Comparison of ENCODE assay signal across 1 cellular context in the genomic region with DNA sequence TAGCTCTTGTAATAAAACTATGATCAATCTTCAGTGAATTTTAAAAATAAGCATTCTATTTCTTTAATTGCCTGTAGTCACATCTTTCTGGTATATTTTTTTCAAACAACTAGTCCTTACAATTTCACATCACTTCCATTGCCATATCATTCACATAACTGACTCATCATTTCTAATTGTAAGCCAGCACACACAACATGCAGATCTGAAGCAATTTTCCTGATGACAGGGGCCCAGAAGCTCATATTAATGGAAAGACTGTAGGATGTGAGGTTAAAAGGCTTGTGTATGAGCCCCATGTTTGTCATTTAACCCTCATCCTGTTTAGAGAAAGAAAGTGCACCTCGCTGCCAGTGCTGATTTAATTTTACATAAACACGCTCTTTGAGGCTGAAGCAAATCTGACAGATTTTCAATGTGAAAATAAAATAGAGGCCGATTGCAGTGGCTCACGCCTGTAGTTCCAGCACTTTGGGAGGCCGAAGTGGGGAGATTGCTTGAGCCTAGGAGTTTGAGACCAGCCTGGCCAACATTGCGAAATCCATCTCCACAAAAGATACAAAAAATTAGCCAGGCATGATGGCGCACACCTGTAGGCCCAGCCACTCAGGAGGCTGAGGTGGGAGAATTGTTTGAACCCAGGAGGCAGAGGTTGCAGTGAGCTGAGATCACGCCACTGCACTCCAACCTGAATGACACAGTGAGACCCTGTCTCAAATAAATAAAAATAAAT.
TF ChIP-seq lines count a peak whose summit lies in the region.

No MANE protein-coding gene starts in this region.

TF ChIP-seq in GM23338, 12 proteins besides CTCF, POLR2A, EP300 and RAD21 (continued from another document):
- TF ChIP-seq, protein P1, sequence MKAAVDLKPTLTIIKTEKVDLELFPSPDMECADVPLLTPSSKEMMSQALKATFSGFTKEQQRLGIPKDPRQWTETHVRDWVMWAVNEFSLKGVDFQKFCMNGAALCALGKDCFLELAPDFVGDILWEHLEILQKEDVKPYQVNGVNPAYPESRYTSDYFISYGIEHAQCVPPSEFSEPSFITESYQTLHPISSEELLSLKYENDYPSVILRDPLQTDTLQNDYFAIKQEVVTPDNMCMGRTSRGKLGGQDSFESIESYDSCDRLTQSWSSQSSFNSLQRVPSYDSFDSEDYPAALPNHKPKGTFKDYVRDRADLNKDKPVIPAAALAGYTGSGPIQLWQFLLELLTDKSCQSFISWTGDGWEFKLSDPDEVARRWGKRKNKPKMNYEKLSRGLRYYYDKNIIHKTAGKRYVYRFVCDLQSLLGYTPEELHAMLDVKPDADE (IDR thresholded peaks at IDR 0.05), result no peak
- TF ChIP-seq POLR2AphosphoS5 (IDR thresholded peaks at IDR 0.05; ENCODE audit: low read depth), result no peak
- TF ChIP-seq ZNF114 (CRISPR knock-in tag; IDR thresholded peaks at IDR 0.05), result no peak
- no peak for TF ChIP-seq JUNB (IDR thresholded peaks at IDR 0.05; ENCODE audit: unreplicated experiment)
- TF ChIP-seq ZNF331 (CRISPR knock-in tag; IDR thresholded peaks at IDR 0.05; ENCODE audit: low read depth), result no peak
- no peak for TF ChIP-seq NANOG (IDR thresholded peaks at IDR 0.05; ENCODE audit: borderline replicate concordance)
- no peak for TF ChIP-seq EZH2 (IDR thresholded peaks at IDR 0.05; ENCODE audit: low read depth, unreplicated experiment)
- TF ChIP-seq CREB1 (CRISPR knock-in tag; IDR thresholded peaks at IDR 0.05; ENCODE audit: low read depth), result no peak
- TF ChIP-seq STAT1 (IDR thresholded peaks at IDR 0.05; ENCODE audit: unreplicated experiment), result no peak
- TF ChIP-seq, protein P2, sequence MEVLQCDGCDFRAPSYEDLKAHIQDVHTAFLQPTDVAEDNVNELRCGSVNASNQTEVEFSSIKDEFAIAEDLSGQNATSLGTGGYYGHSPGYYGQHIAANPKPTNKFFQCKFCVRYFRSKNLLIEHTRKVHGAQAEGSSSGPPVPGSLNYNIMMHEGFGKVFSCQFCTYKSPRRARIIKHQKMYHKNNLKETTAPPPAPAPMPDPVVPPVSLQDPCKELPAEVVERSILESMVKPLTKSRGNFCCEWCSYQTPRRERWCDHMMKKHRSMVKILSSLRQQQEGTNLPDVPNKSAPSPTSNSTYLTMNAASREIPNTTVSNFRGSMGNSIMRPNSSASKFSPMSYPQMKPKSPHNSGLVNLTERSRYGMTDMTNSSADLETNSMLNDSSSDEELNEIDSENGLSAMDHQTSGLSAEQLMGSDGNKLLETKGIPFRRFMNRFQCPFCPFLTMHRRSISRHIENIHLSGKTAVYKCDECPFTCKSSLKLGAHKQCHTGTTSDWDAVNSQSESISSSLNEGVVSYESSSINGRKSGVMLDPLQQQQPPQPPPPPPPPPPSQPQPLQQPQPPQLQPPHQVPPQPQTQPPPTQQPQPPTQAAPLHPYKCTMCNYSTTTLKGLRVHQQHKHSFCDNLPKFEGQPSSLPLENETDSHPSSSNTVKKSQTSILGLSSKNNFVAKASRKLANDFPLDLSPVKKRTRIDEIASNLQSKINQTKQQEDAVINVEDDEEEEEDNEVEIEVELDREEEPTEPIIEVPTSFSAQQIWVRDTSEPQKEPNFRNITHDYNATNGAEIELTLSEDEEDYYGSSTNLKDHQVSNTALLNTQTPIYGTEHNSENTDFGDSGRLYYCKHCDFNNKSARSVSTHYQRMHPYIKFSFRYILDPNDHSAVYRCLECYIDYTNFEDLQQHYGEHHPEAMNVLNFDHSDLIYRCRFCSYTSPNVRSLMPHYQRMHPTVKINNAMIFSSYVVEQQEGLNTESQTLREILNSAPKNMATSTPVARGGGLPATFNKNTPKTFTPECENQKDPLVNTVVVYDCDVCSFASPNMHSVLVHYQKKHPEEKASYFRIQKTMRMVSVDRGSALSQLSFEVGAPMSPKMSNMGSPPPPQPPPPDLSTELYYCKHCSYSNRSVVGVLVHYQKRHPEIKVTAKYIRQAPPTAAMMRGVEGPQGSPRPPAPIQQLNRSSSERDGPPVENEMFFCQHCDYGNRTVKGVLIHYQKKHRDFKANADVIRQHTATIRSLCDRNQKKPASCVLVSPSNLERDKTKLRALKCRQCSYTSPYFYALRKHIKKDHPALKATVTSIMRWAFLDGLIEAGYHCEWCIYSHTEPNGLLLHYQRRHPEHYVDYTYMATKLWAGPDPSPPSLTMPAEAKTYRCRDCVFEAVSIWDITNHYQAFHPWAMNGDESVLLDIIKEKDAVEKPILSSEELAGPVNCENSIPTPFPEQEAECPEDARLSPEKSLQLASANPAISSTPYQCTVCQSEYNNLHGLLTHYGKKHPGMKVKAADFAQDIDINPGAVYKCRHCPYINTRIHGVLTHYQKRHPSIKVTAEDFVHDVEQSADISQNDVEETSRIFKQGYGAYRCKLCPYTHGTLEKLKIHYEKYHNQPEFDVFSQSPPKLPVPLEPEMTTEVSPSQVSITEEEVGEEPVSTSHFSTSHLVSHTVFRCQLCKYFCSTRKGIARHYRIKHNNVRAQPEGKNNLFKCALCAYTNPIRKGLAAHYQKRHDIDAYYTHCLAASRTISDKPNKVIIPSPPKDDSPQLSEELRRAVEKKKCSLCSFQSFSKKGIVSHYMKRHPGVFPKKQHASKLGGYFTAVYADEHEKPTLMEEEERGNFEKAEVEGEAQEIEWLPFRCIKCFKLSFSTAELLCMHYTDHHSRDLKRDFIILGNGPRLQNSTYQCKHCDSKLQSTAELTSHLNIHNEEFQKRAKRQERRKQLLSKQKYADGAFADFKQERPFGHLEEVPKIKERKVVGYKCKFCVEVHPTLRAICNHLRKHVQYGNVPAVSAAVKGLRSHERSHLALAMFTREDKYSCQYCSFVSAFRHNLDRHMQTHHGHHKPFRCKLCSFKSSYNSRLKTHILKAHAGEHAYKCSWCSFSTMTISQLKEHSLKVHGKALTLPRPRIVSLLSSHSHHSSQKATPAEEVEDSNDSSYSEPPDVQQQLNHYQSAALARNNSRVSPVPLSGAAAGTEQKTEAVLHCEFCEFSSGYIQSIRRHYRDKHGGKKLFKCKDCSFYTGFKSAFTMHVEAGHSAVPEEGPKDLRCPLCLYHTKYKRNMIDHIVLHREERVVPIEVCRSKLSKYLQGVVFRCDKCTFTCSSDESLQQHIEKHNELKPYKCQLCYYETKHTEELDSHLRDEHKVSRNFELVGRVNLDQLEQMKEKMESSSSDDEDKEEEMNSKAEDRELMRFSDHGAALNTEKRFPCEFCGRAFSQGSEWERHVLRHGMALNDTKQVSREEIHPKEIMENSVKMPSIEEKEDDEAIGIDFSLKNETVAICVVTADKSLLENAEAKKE (CRISPR knock-in tag; IDR thresholded peaks at IDR 0.05), result no peak
